8 cellular contexts compared by ENCODE assay signal in the genomic region with DNA sequence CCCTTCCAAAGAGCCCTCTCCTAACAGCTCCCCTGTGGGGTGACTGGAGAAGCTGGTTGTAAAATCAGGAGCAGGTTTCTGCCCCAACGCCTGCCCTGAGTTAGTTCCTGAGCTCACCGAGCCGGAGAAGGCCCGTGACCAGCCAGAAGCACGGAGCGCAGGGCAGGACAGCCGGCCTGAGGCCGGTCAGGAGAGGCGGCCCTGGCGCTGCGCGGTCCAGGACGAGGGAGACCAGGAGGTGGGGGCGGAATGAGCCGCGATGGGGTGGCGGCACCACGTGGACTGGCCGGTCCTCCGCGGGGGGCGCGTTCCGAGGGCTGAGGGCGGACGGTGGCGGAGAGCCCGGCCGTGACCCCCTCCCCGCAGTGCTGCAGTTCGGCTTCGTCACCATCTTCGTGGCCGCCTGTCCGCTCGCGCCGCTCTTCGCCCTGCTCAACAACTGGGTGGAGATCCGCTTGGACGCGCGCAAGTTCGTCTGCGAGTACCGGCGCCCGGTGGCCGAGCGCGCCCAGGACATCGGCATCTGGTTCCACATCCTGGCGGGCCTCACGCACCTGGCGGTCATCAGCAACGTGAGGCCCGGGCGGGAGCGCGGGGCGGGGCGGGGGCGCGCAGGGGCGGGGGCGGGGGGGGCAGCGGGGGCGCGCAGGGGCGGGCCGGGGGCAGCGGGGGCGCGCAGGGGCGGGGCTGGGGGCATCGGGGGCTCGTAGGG. TPM values are rescaled to one million over a fixed set of nuclear protein-coding genes. Genes with fewer than 3 reads are reported as not detected.
A peak's percentile ranks its signal among the peaks of the same experiment; 100 is the strongest.
DNase-seq lines count a peak whose midpoint lies in the region; ATAC-seq and TF ChIP-seq lines count a peak whose summit lies in the region.

No MANE protein-coding gene starts in this region.

- DNase-seq in D341Med (ENCODE audit: low spot score) = peak; percentile 82
- DNase-seq in GM23338 (ENCODE audit: low spot score) = peak; percentile 85
- peak; percentile 65 to 88 for DNase-seq in NCI-H526 (lab: John Stamatoyannopoulos, UW)
- DNase-seq in activated T-cell treated with anti-CD3 and anti-CD28 coated beads, Interleukin-2, amount 50 U/mL, for 72 hours = peak; percentile 51 to 58
- no peak for DNase-seq in esophagus squamous epithelium (lab: John Stamatoyannopoulos, UW)

- peaks cover 5% of the 10 kb centered on the region; the same call in 1 of the 2 replicates for H3F3A ChIP-seq in GM23338 (replicated peaks; ENCODE audit: low read depth)

- H3K9ac ChIP-seq in stomach smooth muscle (ENCODE audit: low read length in 2 of 2) = no peak overlapping the region

- peaks cover 19% of the 10 kb centered on the region for H3K4me1 ChIP-seq in GM23338 (ENCODE audit: insufficient read depth)
- H3K4me1 ChIP-seq in esophagus squamous epithelium = peaks cover 7 to 24% (median 12%) of the 10 kb centered on the region in 3 donors
- peaks cover 8% of the 10 kb centered on the region for H3K4me1 ChIP-seq in mononuclear cell (ENCODE audit: insufficient read depth, low read length)
- H3K4me1 ChIP-seq in stomach smooth muscle (ENCODE audit: control insufficient read depth, insufficient read depth, low read length) = peaks cover 15% of the 10 kb centered on the region

- peak overlapping the region; percentile 92 for H3K4me2 ChIP-seq in GM23338

- peaks cover 20% of the 10 kb centered on the region for H3K27me3 Mint-ChIP-seq in GM23338 (ENCODE audit: insufficient read depth, low read depth, poor library complexity)
- peaks cover 21% of the 10 kb centered on the region for H3K27me3 Mint-ChIP-seq in activated T-cell treated with anti-CD3 and anti-CD28 coated beads, Interleukin-2, amount 50 U/mL, for 72 hours (ENCODE audit: low read depth)

- peak overlapping the region; percentile 64 for H3K4me3 ChIP-seq in GM23338
- H3K4me3 ChIP-seq in esophagus squamous epithelium = peak overlapping the region; percentile 17 to 67 (median 52)
- peak overlapping the region; percentile 25 for H3K4me3 ChIP-seq in mononuclear cell (ENCODE audit: low read length)
- peak overlapping the region; percentile 31 to 72 for H3K4me3 ChIP-seq in stomach smooth muscle (ENCODE audit: low read length in 2 of 2)

- peak overlapping the region; percentile 84 for H2AFZ ChIP-seq in GM23338

- intact Hi-C loops in esophagus squamous epithelium (cut with DNase I) = no loop called here

- peak overlapping the region; percentile 94 for H3K27ac Mint-ChIP-seq in GM23338
- H3K27ac Mint-ChIP-seq in activated T-cell treated with anti-CD3 and anti-CD28 coated beads, Interleukin-2, amount 50 U/mL, for 72 hours = peak overlapping the region; percentile 38

- no peaks in the 10 kb centered on the region; the same call in 2 of the 3 replicates for H3K36me3 Mint-ChIP-seq in GM23338 (ENCODE audit: low read depth)
- H3K36me3 Mint-ChIP-seq in activated T-cell treated with anti-CD3 and anti-CD28 coated beads, Interleukin-2, amount 50 U/mL, for 72 hours (ENCODE audit: insufficient read depth in 2 of 2) = peaks cover 2 to 5% of the 10 kb centered on the region in 2 donors

- H3K4me1 Mint-ChIP-seq in GM23338 = peaks cover 24% of the 10 kb centered on the region
- H3K4me1 Mint-ChIP-seq in activated T-cell treated with anti-CD3 and anti-CD28 coated beads, Interleukin-2, amount 50 U/mL, for 72 hours (ENCODE audit: low read depth) = peaks cover 18% of the 10 kb centered on the region

- H3K9me3 ChIP-seq in esophagus squamous epithelium = no peaks in the 10 kb centered on the region
- no peaks in the 10 kb centered on the region for H3K9me3 ChIP-seq in mononuclear cell (ENCODE audit: low read depth, low read length)
- no peaks in the 10 kb centered on the region for H3K9me3 ChIP-seq in stomach smooth muscle (ENCODE audit: control insufficient read depth in 2 of 2, low read length in 2 of 2)

- ATAC-seq in GM23338 (peak; percentile 67), GM19455 (IDR thresholded peaks at IDR 0.05; ENCODE audit: unreplicated experiment) (no peak)
- ATAC-seq in activated T-cell treated with anti-CD3 and anti-CD28 coated beads, Interleukin-2, amount 50 U/mL, for 72 hours (replicated peaks in 1 of 2) = peak; percentile 55 to 64

- H3K27ac ChIP-seq in GM23338 (ENCODE audit: low read depth) = peak overlapping the region; percentile 85; the same call in 1 of the 2 replicates
- peak overlapping the region; percentile 54 to 91 (median 84) for H3K27ac ChIP-seq in esophagus squamous epithelium
- peak overlapping the region; percentile 31 for H3K27ac ChIP-seq in stomach smooth muscle (ENCODE audit: low read length)

- H3K4me3 Mint-ChIP-seq in GM23338 = peak overlapping the region; percentile 81
- H3K4me3 Mint-ChIP-seq in activated T-cell treated with anti-CD3 and anti-CD28 coated beads, Interleukin-2, amount 50 U/mL, for 72 hours = peak overlapping the region; percentile 73 to 79

- no peaks in the 10 kb centered on the region for H3K9me2 ChIP-seq in GM23338 (ENCODE audit: insufficient read depth)

- WGBS in esophagus squamous epithelium, 2 donors = 0% methylated on average over 1 to 20 of the region's 77 CpGs

- no peak for TF ChIP-seq POLR2A in esophagus squamous epithelium (IDR thresholded peaks at IDR 0.05)

- H3K27me3 ChIP-seq in GM23338 (ENCODE audit: insufficient read depth) (no peaks in the 10 kb centered on the region), esophagus squamous epithelium (peaks cover 0 to 2% (median 0%) of the 10 kb centered on the region in 4 donors), mononuclear cell (ENCODE audit: insufficient read depth, low read length) (peaks cover 12% of the 10 kb centered on the region), stomach smooth muscle (ENCODE audit: control insufficient read depth in 1 of 2, insufficient read depth in 2 of 2, low read length in 2 of 2) (no peaks in the 10 kb centered on the region)

- TF ChIP-seq CTCF in GM23338 (conservative IDR thresholded peaks at IDR 0.05; ENCODE audit: low read depth in 2 of 2) (no peak), esophagus squamous epithelium (IDR thresholded peaks at IDR 0.05) (peak in 1 of 6 experiments; percentile 5)

- H3K36me3 ChIP-seq in GM23338 (ENCODE audit: insufficient read depth) (no peaks in the 10 kb centered on the region), esophagus squamous epithelium (no peaks in the 10 kb centered on the region), stomach smooth muscle (ENCODE audit: control insufficient read depth in 2 of 2, insufficient read depth in 2 of 2, low read length in 2 of 2) (no peaks in the 10 kb centered on the region)

- peaks cover 23% of the 10 kb centered on the region for H3K79me2 ChIP-seq in GM23338 (replicated peaks; ENCODE audit: insufficient read depth)

- H4K20me1 ChIP-seq in GM23338 (replicated peaks; ENCODE audit: insufficient read depth) = peaks cover 1% of the 10 kb centered on the region; the same call in 1 of the 2 replicates

- no peaks in the 10 kb centered on the region for H3K9me3 Mint-ChIP-seq in GM23338
- H3K9me3 Mint-ChIP-seq in activated T-cell treated with anti-CD3 and anti-CD28 coated beads, Interleukin-2, amount 50 U/mL, for 72 hours = no peaks in the 10 kb centered on the region

RNA-seq across cellular contexts. Expression of gene ANO7, which starts 29.0 kb away (rescaled TPM):
- 3.3 and 5.1 TPM in 2 replicates for total RNA-seq in GM23338 (2014; rRNA removed; shearing (Covaris generic))
- 3.6 and 4.0 TPM in 2 replicates for polyA plus RNA-seq in GM23338 (2016; fragmentation: Nextera tagmentation; extraction: Ambion mirVana)
- under 1 TPM; 0.72 to 0.90 TPM for total RNA-seq in activated T-cell treated with anti-CD3 and anti-CD28 coated beads, Interleukin-2, amount 50 U/mL, for 72 hours
- total RNA-seq in esophagus squamous epithelium (under 1 TPM in 1 of 4 donors, not detected in 3; 0.59 TPM), mononuclear cell (0.10 TPM)

Comparison
In these comparisons a context has a peak if more than half of its experiments do, and no peak if none do; other contexts are left out.
1. H3K27ac ChIP-seq: peak in every context shown above with its lines; median percentile 85 in GM23338; 84 in esophagus squamous epithelium; 31 in stomach smooth muscle.